In genomic region chr12:119877639-119877948, GRCh38 we compare ENCODE assay signal across 8 cellular contexts. TPM values are rescaled to one million over a fixed set of nuclear protein-coding genes. Genes with fewer than 3 reads are reported as not detected.
DNase-seq lines count a peak whose midpoint lies in the region; ATAC-seq and TF ChIP-seq lines count a peak whose summit lies in the region.

No MANE protein-coding gene starts in this region.

- TF ChIP-seq EP300 in ovary (IDR thresholded peaks at IDR 0.05): no peak

- H3K4me1 ChIP-seq in ectodermal cell (ENCODE audit: control insufficient read depth, insufficient read depth, low read length) (peaks cover 4% of the 10 kb centered on the region), ovary (ENCODE audit: insufficient read depth) (no peaks in the 10 kb centered on the region)

- H3K9me3 ChIP-seq in ectodermal cell (ENCODE audit: control insufficient read depth, low read length): no peaks in the 10 kb centered on the region
- no peaks in the 10 kb centered on the region for H3K9me3 ChIP-seq in ovary

- H3K4me1 Mint-ChIP-seq in IgD-negative memory B cell: peaks cover 0 to 13% (median 3%) of the 10 kb centered on the region in 3 donors

- H3K36me3 ChIP-seq in ectodermal cell (ENCODE audit: control insufficient read depth, insufficient read depth, low read length) (peaks cover 24% of the 10 kb centered on the region), ovary (no peaks in the 10 kb centered on the region)

- TF ChIP-seq POLR2A in ovary (IDR thresholded peaks at IDR 0.05): no peak

- peaks cover 4% of the 10 kb centered on the region for H3K27me3 Mint-ChIP-seq in IgD-negative memory B cell

- DNase-seq in ovary (no peak), NCI-H2107 treated with DMSO at 0.1 percent for 48 hours (lab: John Stamatoyannopoulos, UW; ENCODE audit: unreplicated experiment) (no peak), DMS 273 treated with DMSO at 0.1 percent for 48 hours (lab: John Stamatoyannopoulos, UW) (no peak)
- no peak for DNase-seq in stimulated activated CD4-positive, alpha-beta T cell treated with anti-CD3 and anti-CD28 coated beads, Interleukin-15, amount 100 ng/mL, for 24 hours

- no peak overlapping the region for H3K27ac ChIP-seq in ectodermal cell (ENCODE audit: insufficient read depth, low read depth, low read length, poor library complexity, severe bottlenecking)
- no peak overlapping the region for H3K27ac ChIP-seq in ovary

- H3K27me3 ChIP-seq in ectodermal cell (ENCODE audit: control insufficient read depth, insufficient read depth, low read length, poor library complexity, severe bottlenecking) (no peaks in the 10 kb centered on the region), ovary (no peaks in the 10 kb centered on the region)

- H3K9me3 Mint-ChIP-seq in IgD-negative memory B cell: no peaks in the 10 kb centered on the region

- H3K27ac Mint-ChIP-seq in IgD-negative memory B cell: peak overlapping the region in 1 of 3 donors; percentile 37

- TF ChIP-seq CTCF in GM12875 (IDR thresholded peaks at IDR 0.05; ENCODE audit: borderline replicate concordance, insufficient read depth, low read depth, low read length) (no peak), ovary (IDR thresholded peaks at IDR 0.05) (no peak)

- peak overlapping the region; percentile 66 to 92 (median 89) for H3K4me3 Mint-ChIP-seq in IgD-negative memory B cell

- H3K36me3 Mint-ChIP-seq in IgD-negative memory B cell: no peaks in the 10 kb centered on the region

- peak overlapping the region; percentile 83 for H3K4me3 ChIP-seq in GM12875 (ENCODE audit: low read depth, low read length)
- peak overlapping the region; percentile 99 for H3K4me3 ChIP-seq in ectodermal cell (ENCODE audit: insufficient read depth, low read depth, low read length)
- H3K4me3 ChIP-seq in ovary: peak overlapping the region; percentile 55

- no peak for ATAC-seq in HG03039 (IDR thresholded peaks at IDR 0.05; ENCODE audit: unreplicated experiment)

- 30 to 39% methylated on average over 4 of the region's 4 CpGs for WGBS in ectodermal cell, 2 experiments
- 21 to 36% (median 33%) methylated on average over 4 of the region's 4 CpGs for WGBS in ovary, 3 donors

- intact Hi-C loops in ovary (cut with DNase I): no loop called here

RNA-seq across cellular contexts. Expression of gene CIT, which starts 0.5 kb away (rescaled TPM):
- polyA plus RNA-seq in IgD-negative memory B cell (not detected), ovary (1 to 10 TPM in 1 of 2 donors, under 1 TPM in 1; 0.39 to 1.9 TPM)
- 47.1 TPM for polyA plus RNA-seq in ectodermal cell (2013, experiment 1 of 4)
- 53.1 TPM for polyA plus RNA-seq in ectodermal cell (2013, experiment 2 of 4)
- polyA plus RNA-seq in ectodermal cell (2013, experiment 3 of 4): 46.8 TPM
- 46.9 TPM for polyA plus RNA-seq in ectodermal cell (2013, experiment 4 of 4)
- total RNA-seq in ovary: 1 to 10 TPM in 6 of 7 donors, under 1 TPM in 1; 0.69 to 3.6 (median 1.7) TPM
